In the genomic region with DNA sequence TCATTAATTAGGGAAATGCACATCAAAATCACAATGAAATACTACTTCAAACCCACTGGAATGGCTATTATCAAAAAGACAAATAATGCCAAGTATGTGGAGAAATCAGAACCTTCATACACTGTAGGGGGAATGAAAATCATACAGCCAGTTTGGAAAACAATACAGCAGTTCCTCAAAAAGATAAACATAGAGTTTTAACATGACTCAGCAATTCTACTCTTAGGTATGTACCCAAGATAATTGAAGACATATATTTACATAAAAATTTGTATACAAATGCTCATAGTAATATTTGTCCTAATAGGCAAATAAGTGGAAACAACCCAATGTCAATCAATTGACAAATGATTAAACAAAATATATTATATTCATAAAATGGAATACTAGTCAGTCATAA, we compare ENCODE assay signal across 26 cellular contexts. TPM values are rescaled to one million over a fixed set of nuclear protein-coding genes. Genes with fewer than 3 reads are reported as not detected.
DNase-seq lines count a peak whose midpoint lies in the region; ATAC-seq, FAIRE-seq and TF ChIP-seq lines count a peak whose summit lies in the region.
"Had no signal": no experiment of that assay in that cellular context is flagged by ENCODE, and none has a peak within 500 bp of the region (broad histone marks: within the 10 kb centered on the region; RNA-seq: fewer than 3 reads in every experiment).

No MANE protein-coding gene starts in this region.

- H3K79me1 ChIP-seq in IMR-90 (ENCODE audit: low read depth in 1 of 2, low read length in 2 of 2), result no peaks in the 10 kb centered on the region

- CTCF ChIA-PET in HepG2 (lab: Yijun Ruan, JAX; ENCODE audit: low intra/inter-chr PET ratio, low total read pairs), result no interaction called here
- CTCF ChIA-PET in IMR-90 (lab: Yijun Ruan, JAX), result no interaction called here
- CTCF ChIA-PET in K562 (lab: Yijun Ruan, JAX; ENCODE audit: low intra/inter-chr PET ratio), result interaction anchor here (0.6 kb wide), 1 partner anchor 11 kb away, joined by 3 read pairs; no protein-coding TSS in a partner anchor

- dilution Hi-C loops in IMR-90 (cut with HindIII; ENCODE audit: low sequenced_read_pairs, unreplicated experiment), result no loop called here

- no peak overlapping the region for H2BK120ac ChIP-seq in IMR-90 (ENCODE audit: low read depth, low read length)

- no peak overlapping the region for H2BK15ac ChIP-seq in IMR-90 (ENCODE audit: low read depth, low read length)

- TF ChIP-seq POLR2A in HepG2 (IDR thresholded peaks at IDR 0.05; ENCODE audit: insufficient read depth in 1 of 2, low read depth in 2 of 2, low read length in 2 of 2), result no peak
- no peak for TF ChIP-seq POLR2A in right lobe of liver (IDR thresholded peaks at IDR 0.05)
- no peak for TF ChIP-seq POLR2A in IMR-90 (IDR thresholded peaks at IDR 0.05; ENCODE audit: low read depth, low read length)
- no peak for TF ChIP-seq POLR2A in K562 (conservative IDR thresholded peaks at IDR 0.05)

- H3K79me2 ChIP-seq in HepG2 (ENCODE audit: insufficient read depth, low read length), result no peaks in the 10 kb centered on the region
- no peaks in the 10 kb centered on the region for H3K79me2 ChIP-seq in K562 (ENCODE audit: control insufficient read depth, insufficient read depth, low read length)

- H3K14ac ChIP-seq in IMR-90 (replicated peaks; ENCODE audit: low read depth, low read length), result no peak overlapping the region

- no peak overlapping the region for H4K5ac ChIP-seq in IMR-90 (ENCODE audit: low read depth, low read length)

- DNase-seq in HepG2 (ENCODE audit: low spot score), result no peak
- DNase-seq in right lobe of liver, result no peak
- no peak for DNase-seq in IMR-90
- no peak for DNase-seq in K562 (ENCODE audit: extremely low read depth in 1 of 4, low spot score in 3 of 4)
- no peak for DNase-seq in NCI-H226
- no peak for DNase-seq in substantia nigra (lab: John Stamatoyannopoulos, UW)
- DNase-seq in C1 segment of cervical spinal cord (lab: John Stamatoyannopoulos, UW), result no peak
- DNase-seq: 8988T; AML-193; CD4-positive, alpha-beta memory T cell; CD4-positive, CD25-positive, alpha-beta regulatory T cell; CD8-positive, alpha-beta memory T cell; COR-L47; DMS 273 treated with DMSO at 0.1 percent for 48 hours; DMS153; DMS53; DMS79; DND-41; EL; GDM1 had no signal

- no peaks in the 10 kb centered on the region for H4K20me1 ChIP-seq in HepG2 (ENCODE audit: insufficient read depth, low read length)
- no peaks in the 10 kb centered on the region for H4K20me1 ChIP-seq in IMR-90 (ENCODE audit: insufficient read depth, low read length)
- no peaks in the 10 kb centered on the region for H4K20me1 ChIP-seq in K562 (replicated peaks; ENCODE audit: control insufficient read depth, insufficient read depth, low read length)
- H4K20me1 ChIP-seq: BLaER1 treated with 17β-estradiol and CSF1 and Interleukin-3, amounts not matched to agents 10 nM and 100 nM had no signal

- H3K4ac ChIP-seq in IMR-90 (ENCODE audit: low read depth, low read length), result no peak overlapping the region

- ATAC-seq in HepG2 (no peak), right lobe of liver (no peak), IMR-90 (ENCODE audit: low read depth) (no peak), K562 (no peak)
- ATAC-seq: GM12878 had no signal

- H3K4me2 ChIP-seq in HepG2 (ENCODE audit: low read depth, low read length) (no peak overlapping the region), IMR-90 (ENCODE audit: low read depth, low read length) (no peak overlapping the region), K562 (ENCODE audit: insufficient read depth, low read length) (no peak overlapping the region)
- H3K4me2 ChIP-seq: BLaER1 treated with 17β-estradiol and CSF1 and Interleukin-3, amounts not matched to agents 10 nM and 100 nM had no signal

- TF ChIP-seq CTCF in HepG2 (CRISPR knock-in tag; IDR thresholded peaks at IDR 0.05) (no peak), right lobe of liver (IDR thresholded peaks at IDR 0.05) (no peak), IMR-90 (conservative IDR thresholded peaks at IDR 0.05; ENCODE audit: low read depth, low read length) (no peak), K562 (IDR thresholded peaks at IDR 0.05 in 2 of 3, conservative IDR thresholded peaks at IDR 0.05 in 1 of 3; ENCODE audit: insufficient read depth in 2 of 3, low read depth in 1 of 3, low read length in 3 of 3) (no peak)

- H2AK9ac ChIP-seq in IMR-90 (replicated peaks; ENCODE audit: low read depth, low read length, poor library complexity), result no peak overlapping the region

- H3K18ac ChIP-seq in IMR-90 (ENCODE audit: low read depth, low read length), result no peak overlapping the region

- H3K9ac ChIP-seq in HepG2 (ENCODE audit: insufficient read depth, low read depth, low read length) (no peak overlapping the region), IMR-90 (ENCODE audit: low read depth, low read length) (no peak overlapping the region), K562 (ENCODE audit: insufficient read depth in 1 of 2, low read depth in 2 of 2, low read length in 2 of 2) (no peak overlapping the region)
- H3K9ac ChIP-seq: BLaER1 treated with 17β-estradiol and CSF1 and Interleukin-3, amounts not matched to agents 10 nM and 100 nM had no signal

- H4K91ac ChIP-seq in IMR-90 (ENCODE audit: insufficient read depth, low read depth, low read length), result no peak overlapping the region

- intact Hi-C loops in HepG2 (cut with micrococcal nuclease; ENCODE audit: unreplicated experiment) (no loop called here), right lobe of liver (cut with DNase I) (no loop called here), IMR-90 (cut with micrococcal nuclease) (loop anchor here (10.0 kb wide), 1 partner anchor 232 kb away; no protein-coding TSS in a partner anchor), K562 (cut with micrococcal nuclease) (no loop called here)

- FAIRE-seq in HepG2 (lab: Jason Lieb, UNC) (no peak), K562 (lab: Jason Lieb, UNC) (no peak)
- FAIRE-seq: A204.1, GM12878, GM12892, GM18507 had no signal

- H3K27ac ChIP-seq in HepG2 (ENCODE audit: extremely low read length, insufficient read depth, low read length), result no peak overlapping the region
- no peak overlapping the region for H3K27ac ChIP-seq in right lobe of liver
- no peak overlapping the region for H3K27ac ChIP-seq in IMR-90 (ENCODE audit: insufficient read depth, low read length)
- no peak overlapping the region for H3K27ac ChIP-seq in K562 (ENCODE audit: extremely low read depth, low read depth, low read length)
- H3K27ac ChIP-seq in substantia nigra (ENCODE audit: low read depth, low read length, poor library complexity, severe bottlenecking), result no peak overlapping the region
- H3K27ac ChIP-seq: BLaER1 treated with 17β-estradiol and CSF1 and Interleukin-3, amounts not matched to agents 10 nM and 100 nM had no signal

- H2AFZ ChIP-seq in HepG2 (ENCODE audit: low read length), result no peak overlapping the region
- H2AFZ ChIP-seq in IMR-90 (replicated peaks; ENCODE audit: low read length, poor library complexity), result no peak overlapping the region
- H2AFZ ChIP-seq in K562 (ENCODE audit: low read depth, low read length), result no peak overlapping the region

- TF ChIP-seq EP300 in HepG2 (IDR thresholded peaks at IDR 0.05; ENCODE audit: low read depth in 2 of 2, low read length in 2 of 2) (no peak), HepG2 (CRISPR knock-in tag; IDR thresholded peaks at IDR 0.05; ENCODE audit: borderline replicate concordance) (no peak), K562 (IDR thresholded peaks at IDR 0.05; ENCODE audit: low read length) (no peak)

- H4K8ac ChIP-seq in IMR-90 (ENCODE audit: low read depth in 2 of 2, low read length in 2 of 2), result no peak overlapping the region

- no peaks in the 10 kb centered on the region for H3K36me3 ChIP-seq in HepG2 (replicated peaks in 1 of 2; ENCODE audit: control insufficient read depth in 1 of 2, insufficient read depth in 2 of 2, low read length in 2 of 2)
- H3K36me3 ChIP-seq in right lobe of liver, result no peaks in the 10 kb centered on the region
- no peaks in the 10 kb centered on the region for H3K36me3 ChIP-seq in IMR-90 (ENCODE audit: control insufficient read depth, insufficient read depth, low read length)
- no peaks in the 10 kb centered on the region for H3K36me3 ChIP-seq in K562 (ENCODE audit: control insufficient read depth, insufficient read depth, low read length)
- H3K36me3 ChIP-seq: BLaER1 treated with 17β-estradiol and CSF1 and Interleukin-3, amounts not matched to agents 10 nM and 100 nM had no signal

- H3K9me3 ChIP-seq in HepG2 (ENCODE audit: low read length) (no peaks in the 10 kb centered on the region), right lobe of liver (no peaks in the 10 kb centered on the region), IMR-90 (ENCODE audit: control insufficient read depth, insufficient read depth, low read length) (no peaks in the 10 kb centered on the region), K562 (replicated peaks; ENCODE audit: control insufficient read depth, insufficient read depth, low read depth, low read length) (no peaks in the 10 kb centered on the region)
- H3K9me3 ChIP-seq: BLaER1 treated with 17β-estradiol and CSF1 and Interleukin-3, amounts not matched to agents 10 nM and 100 nM had no signal

- no TSS peak for BruUV-seq in HepG2 (replicated peaks; lab: Mats Ljungman, UMichigan)
- no TSS peak for BruUV-seq in IMR-90 (replicated peaks; lab: Mats Ljungman, UMichigan)
- BruUV-seq in K562 (replicated peaks; lab: Mats Ljungman, UMichigan), result no TSS peak

- H3K4me3 ChIP-seq in HepG2 (replicated peaks in 1 of 3; ENCODE audit: insufficient read depth in 1 of 3, low read depth in 2 of 3, low read length in 3 of 3), result no peak overlapping the region
- H3K4me3 ChIP-seq in right lobe of liver, result no peak overlapping the region
- no peak overlapping the region for H3K4me3 ChIP-seq in IMR-90 (ENCODE audit: insufficient read depth, low read depth, low read length)
- H3K4me3 ChIP-seq in K562, result no peak overlapping the region
- H3K4me3 ChIP-seq: BLaER1 treated with 17β-estradiol and CSF1 and Interleukin-3, amounts not matched to agents 10 nM and 100 nM; GM12878 had no signal

- H3K23ac ChIP-seq in IMR-90 (ENCODE audit: low read depth, low read length), result no peak overlapping the region

- H3K4me1 ChIP-seq in HepG2 (ENCODE audit: insufficient read depth, low read length) (no peaks in the 10 kb centered on the region), right lobe of liver (peaks cover 0 to 11% (median 2%) of the 10 kb centered on the region in 4 donors), IMR-90 (ENCODE audit: control insufficient read depth, insufficient read depth, low read length) (no peaks in the 10 kb centered on the region), K562 (replicated peaks in 1 of 2; ENCODE audit: control insufficient read depth in 2 of 2, insufficient read depth in 2 of 2, low read length in 2 of 2) (no peaks in the 10 kb centered on the region)
- H3K4me1 ChIP-seq: BLaER1 treated with 17β-estradiol and CSF1 and Interleukin-3, amounts not matched to agents 10 nM and 100 nM had no signal

- TF ChIP-seq RAD21 in HepG2 (CRISPR knock-in tag; IDR thresholded peaks at IDR 0.05), result no peak
- no peak for TF ChIP-seq RAD21 in IMR-90 (IDR thresholded peaks at IDR 0.05; ENCODE audit: low read length)
- no peak for TF ChIP-seq RAD21 in K562 (CRISPR knock-in tag; conservative IDR thresholded peaks at IDR 0.05 in 1 of 2, IDR thresholded peaks at IDR 0.05 in 1 of 2)

- H3K9me1 ChIP-seq in IMR-90 (ENCODE audit: insufficient read depth, low read length), result no peaks in the 10 kb centered on the region
- H3K9me1 ChIP-seq in K562 (ENCODE audit: control insufficient read depth, insufficient read depth, low read length), result no peaks in the 10 kb centered on the region

- in situ Hi-C loops in HepG2 (cut with HindIII; ENCODE audit: extremely low pct_ligation_motif_present, low pct_unique_long_range_greater_than_20kb) (no loop called here), IMR-90 (cut with MboI; ENCODE audit: low sequenced_read_pairs) (no loop called here), K562 (cut with MboI) (no loop called here)

- no peak overlapping the region for H2AK5ac ChIP-seq in IMR-90 (ENCODE audit: low read depth, low read length)

- H3K56ac ChIP-seq in IMR-90 (ENCODE audit: extremely low read depth, insufficient read depth, low read length), result no peak overlapping the region

- no peak overlapping the region for H2BK20ac ChIP-seq in IMR-90 (ENCODE audit: low read depth, low read length)

- no peak overlapping the region for H2BK5ac ChIP-seq in IMR-90 (ENCODE audit: low read depth, low read length, poor library complexity, severe bottlenecking)

- H3K27me3 ChIP-seq in HepG2 (ENCODE audit: control insufficient read depth in 1 of 2, insufficient read depth in 2 of 2, low read length in 2 of 2) (no peaks in the 10 kb centered on the region), right lobe of liver (no peaks in the 10 kb centered on the region), IMR-90 (ENCODE audit: control insufficient read depth, insufficient read depth, low read length) (no peaks in the 10 kb centered on the region), K562 (ENCODE audit: control insufficient read depth in 2 of 2, insufficient read depth in 2 of 2, low read length in 2 of 2) (peaks cover 0 to 1% of the 10 kb centered on the region in 2 experiments; a peak in 2 of 5 replicates)
- H3K27me3 ChIP-seq: BLaER1 treated with 17β-estradiol and CSF1 and Interleukin-3, amounts not matched to agents 10 nM and 100 nM had no signal

- POLR2A ChIA-PET in HepG2 (lab: Yijun Ruan, JAX), result no interaction called here
- POLR2A ChIA-PET in IMR-90 (lab: Charles Lee; ENCODE audit: unreplicated experiment), result no interaction called here
- POLR2A ChIA-PET in K562 (lab: Yijun Ruan, JAX), result no interaction called here

RNA-seq across cellular contexts. Expression of gene SATB2, which starts 45.4 kb away (rescaled TPM):
- 5.2 and 5.5 TPM in 2 replicates for total RNA-seq in HepG2 (2016; rRNA removed; fragmentation: Illumina TruSeq; extraction: Trizol)
- 33.3 and 40.2 TPM in 2 replicates for total RNA-seq in HepG2 (2016; cell fraction: cytosol; rRNA removed; fragmentation: Illumina TruSeq; extraction: Trizol; ENCODE audit: low read depth)
- total RNA-seq in HepG2 (2016; cell fraction: insoluble cytoplasmic fraction; rRNA removed; fragmentation: Illumina TruSeq; extraction: Trizol), result 4.6 and 5.5 TPM in 2 replicates
- total RNA-seq in HepG2 (2016; cell fraction: membrane; rRNA removed; fragmentation: Illumina TruSeq; extraction: Trizol), result 10.3 and 11.5 TPM in 2 replicates
- total RNA-seq in HepG2 (2016; cell fraction: nucleus; rRNA removed; fragmentation: Illumina TruSeq; extraction: Trizol), result 14.8 and 18.4 TPM in 2 replicates
- polyA plus RNA-seq in HepG2 (2011; rRNA removed), result 2.5 and 4.3 TPM in 2 replicates
- polyA plus RNA-seq in HepG2 (2011; cell fraction: cytosol; rRNA removed), result 1.4 and 1.8 TPM in 2 replicates
- 10.0 and 10.6 TPM in 2 replicates for polyA plus RNA-seq in HepG2 (2011; cell fraction: nucleus; rRNA removed)
- polyA plus RNA-seq in HepG2 (2012), result 2.3 and 3.7 TPM in 2 replicates
- polyA plus RNA-seq in HepG2 (2016; cell fraction: cytosol; fragmentation: Illumina TruSeq; extraction: Trizol; ENCODE audit: low read depth), result 0.33 and 0.40 TPM in 2 replicates
- polyA plus RNA-seq in HepG2 (2016; cell fraction: insoluble cytoplasmic fraction; fragmentation: Illumina TruSeq; extraction: Trizol; ENCODE audit: low read depth), result 6.6 and 7.2 TPM in 2 replicates
- 1.7 and 1.9 TPM in 2 replicates for polyA plus RNA-seq in HepG2 (2016; cell fraction: membrane; fragmentation: Illumina TruSeq; extraction: Trizol; ENCODE audit: low read depth)
- 12.5 and 13.9 TPM in 2 replicates for polyA plus RNA-seq in HepG2 (2016; cell fraction: nucleus; fragmentation: Illumina TruSeq; extraction: Trizol; ENCODE audit: insufficient read depth, low read depth)
- polyA minus RNA-seq in HepG2 (2011; rRNA and poly(A)+ RNA removed; ENCODE audit: low replicate concordance), result 4.6 and 7.1 TPM in 2 replicates
- 2.8 and 3.7 TPM in 2 replicates for polyA minus RNA-seq in HepG2 (2011; cell fraction: cytosol; rRNA and poly(A)+ RNA removed)
- polyA minus RNA-seq in HepG2 (2011; cell fraction: nucleus; rRNA and poly(A)+ RNA removed), result 19.8 and 22.8 TPM in 2 replicates
- 1 to 10 TPM; 3.3 to 8.5 (median 6.0) TPM for total RNA-seq in right lobe of liver
- 8.4 and 9.2 TPM in 2 replicates for total RNA-seq in IMR-90 (2012; rRNA removed)
- 6.2 and 7.4 TPM in 2 replicates for polyA plus RNA-seq in IMR-90 (2012; rRNA removed)
- 3.4 and 3.9 TPM in 2 replicates for polyA plus RNA-seq in IMR-90 (2012; cell fraction: cytosol; rRNA removed)
- 20.7 and 32.9 TPM in 2 replicates for polyA plus RNA-seq in IMR-90 (2012; cell fraction: nucleus; rRNA removed; ENCODE audit: low replicate concordance)
- total RNA-seq in K562 (2011; cell fraction: chromatin; rRNA removed; ENCODE audit: low replicate concordance), result 43.7 and 91.0 TPM in 2 replicates
- 18.8 and 27.8 TPM in 2 replicates for total RNA-seq in K562 (2011; cell fraction: nucleolus; rRNA removed)
- 47.1 and 82.4 TPM in 2 replicates for total RNA-seq in K562 (2011; cell fraction: nucleoplasm; rRNA removed)
- 15.1 and 21.1 TPM in 2 replicates for total RNA-seq in K562 (2014; rRNA removed)
- total RNA-seq in K562 (2014; rRNA removed; fragmentation: Illumina TruSeq; extraction: Trizol), result 17.1 and 18.8 TPM in 2 replicates
- 18.6 and 19.5 TPM in 2 replicates for total RNA-seq in K562 (2015; rRNA removed; fragmentation: Illumina TruSeq; extraction: Trizol)
- total RNA-seq in K562 (2021), result 34.0 and 34.3 TPM in 2 replicates
- 8.7 and 9.9 TPM in 2 replicates for polyA plus RNA-seq in K562 (2011; rRNA removed)
- 5.8 and 9.5 TPM in 2 replicates for polyA plus RNA-seq in K562 (2011; cell fraction: cytosol; rRNA removed)
- 15.7 and 22.4 TPM in 2 replicates for polyA plus RNA-seq in K562 (2011; cell fraction: nucleus; rRNA removed)
- polyA plus RNA-seq in K562 (2012), result 9.2 and 12.2 TPM in 2 replicates
- polyA plus RNA-seq in K562 (2014; fragmentation: Illumina TruSeq; extraction: Trizol), result 21.1 and 21.8 TPM in 2 replicates
- 10 to 100 TPM in 1 of 2 experiments, 1 to 10 TPM in 1; 4.5 to 10.0 TPM for polyA plus RNA-seq in K562 (2014; fragmentation: Nextera tagmentation; extraction: Ambion mirVana)
- 12.8 and 14.4 TPM in 2 replicates for polyA plus RNA-seq in K562 (2014; rRNA removed)
- 37.3 and 38.8 TPM in 2 replicates for polyA minus RNA-seq in K562 (2011; rRNA and poly(A)+ RNA removed)
- 19.0 and 20.9 TPM in 2 replicates for polyA minus RNA-seq in K562 (2011; cell fraction: cytosol; rRNA and poly(A)+ RNA removed)
- polyA minus RNA-seq in K562 (2011; cell fraction: nucleus; rRNA and poly(A)+ RNA removed), result 45.2 and 51.2 TPM in 2 replicates
- total RNA-seq: CD4-positive, CD25-positive, alpha-beta regulatory T cell; G401 had no signal
- polyA plus RNA-seq: CD4-positive, alpha-beta memory T cell; CD8-positive, alpha-beta memory T cell had no signal

Comparison
In these comparisons a context has a peak if more than half of its experiments do, and no peak if none do; other contexts are left out.
1. Of the 241 proteins assayed by ChIP-seq in both HepG2 and K562: peak only in HepG2: none; only in K562: MAFG, NFE2 and NFE2L1; in both: MAFF and MAFK; in neither: 236.